Comparison of ENCODE assay signal across 17 cellular contexts in genomic region chr15:75669191-75669878, GRCh38. TPM values are rescaled to one million over a fixed set of nuclear protein-coding genes. Genes with fewer than 3 reads are reported as not detected.
A peak's percentile ranks its signal among the peaks of the same experiment; 100 is the strongest.
DNase-seq lines count a peak whose midpoint lies in the region; ATAC-seq and TF ChIP-seq lines count a peak whose summit lies in the region.
"Had no signal": no experiment of that assay in that cellular context is flagged by ENCODE, and none has a peak within 500 bp of the region (broad histone marks: within the 10 kb centered on the region; RNA-seq: fewer than 3 reads in every experiment).

No MANE protein-coding gene starts in this region.

- dilution Hi-C loops in mammary epithelial cell (cut with HindIII; ENCODE audit: low sequenced_read_pairs) = no loop called here

- TF ChIP-seq EP300 in Ishikawa (IDR thresholded peaks at IDR 0.05; ENCODE audit: borderline replicate concordance) = peak; percentile 28; the same call in 1 of the 2 replicates

- no peak for TF ChIP-seq CTCF in Calu3 (IDR thresholded peaks at IDR 0.05; ENCODE audit: unreplicated experiment)
- TF ChIP-seq CTCF in mammary epithelial cell (conservative IDR thresholded peaks at IDR 0.05 in 1 of 2, IDR thresholded peaks at IDR 0.05 in 1 of 2; ENCODE audit: extremely low read depth in 1 of 2, insufficient read depth in 1 of 2, low read depth in 1 of 2, low read length in 2 of 2) = no peak
- TF ChIP-seq CTCF in omental fat pad (IDR thresholded peaks at IDR 0.05) = no peak

- CTCF ChIA-PET in Calu3 (lab: Charles Lee) (interaction anchor here (0.6 to 1.1 kb wide), 2 partner anchors 31 to 182 kb away, joined by 4 to 5 read pairs; no protein-coding TSS in a partner anchor), mammary epithelial cell (lab: Charles Lee; ENCODE audit: low non-redundant PET) (interaction anchor here (1.0 kb wide), 1 partner anchor 12 kb away, joined by 3 read pairs; no protein-coding TSS in a partner anchor)

- no peaks in the 10 kb centered on the region for H3K36me3 ChIP-seq in mammary epithelial cell (ENCODE audit: insufficient read depth, low read length)
- H3K36me3 ChIP-seq in effector memory CD4-positive, alpha-beta T cell (ENCODE audit: control insufficient read depth, insufficient read depth, low read length) = no peaks in the 10 kb centered on the region

- H3K9ac ChIP-seq in mammary epithelial cell (ENCODE audit: insufficient read depth, low read length) = peak overlapping the region; percentile 86

- no peaks in the 10 kb centered on the region for H4K20me1 ChIP-seq in mammary epithelial cell (ENCODE audit: insufficient read depth, low read length)

- BruUV-seq in Calu3 (replicated peaks; lab: Mats Ljungman, UMichigan) (no TSS peak), mammary epithelial cell (replicated peaks; lab: Mats Ljungman, UMichigan) (TSS peak; percentile 12)

- H3K36me3 Mint-ChIP-seq in Calu3 (ENCODE audit: insufficient read depth, unreplicated experiment) = peaks cover 19% of the 10 kb centered on the region
- H3K36me3 Mint-ChIP-seq: CD4-positive, CD25-positive, alpha-beta regulatory T cell; stimulated activated memory B cell treated with anti-CD40 and anti-IgM and Interleukin-4, amounts not matched to agents 10 μg/mL and 1 μg/mL and 100 μg/mL, for 72 hours had no signal

- H3K27ac Mint-ChIP-seq in Calu3 (ENCODE audit: unreplicated experiment) = peak overlapping the region; percentile 84
- H3K27ac Mint-ChIP-seq: activated B cell treated with CpG ODN at 0.5 μM for 24 hours; activated T-helper 2 cell treated with anti-CD3 and anti-CD28 coated beads, Interferon-gamma antibody, Interleukin-2, Interleukin-4, amounts not matched to agents 10 μg/mL and 5 μg/mL and 100 μg/mL, durations not matched to agents 14 hours and 24 hours and 36 hours; CD4-positive, CD25-positive, alpha-beta regulatory T cell; stimulated activated memory B cell treated with anti-CD40 and anti-IgM and Interleukin-4, amounts not matched to agents 10 μg/mL and 1 μg/mL and 100 μg/mL, for 72 hours had no signal

- in situ Hi-C loops in mammary epithelial cell (cut with MboI; ENCODE audit: low sequenced_read_pairs in 2 of 2) = no loop called here

- DNase-seq in Calu3 = peak; percentile 68
- DNase-seq in mammary epithelial cell = peak; percentile 100
- no peak for DNase-seq in omental fat pad (ENCODE audit: low spot score)
- DNase-seq in effector memory CD4-positive, alpha-beta T cell = no peak
- DNase-seq in posterior vena cava (ENCODE audit: low spot score) = no peak
- DNase-seq in NCI-H1417 (lab: John Stamatoyannopoulos, UW) = no peak
- DNase-seq: activated B cell treated with CpG ODN at 0.5 μM for 24 hours; CD4-positive, CD25-positive, alpha-beta regulatory T cell; hypothalamus; NCI-H1105 treated with DMSO at 0.1 percent for 48 hours; NCI-H774; occipital lobe; stimulated activated CD4-positive, alpha-beta T cell treated with anti-CD3 and anti-CD28 coated beads, Interleukin-2, amount 100 ng/mL, for 24 hours had no signal

- peak overlapping the region; percentile 0 for H2AFZ ChIP-seq in mammary epithelial cell (ENCODE audit: low read depth, low read length)

- H3K4me3 ChIP-seq in mammary epithelial cell (replicated peaks in 1 of 3; ENCODE audit: insufficient read depth in 1 of 3, low read depth in 2 of 3, low read length in 3 of 3) = no peak overlapping the region
- H3K4me3 ChIP-seq in effector memory CD4-positive, alpha-beta T cell (ENCODE audit: insufficient read depth, low read depth, low read length, poor library complexity, severe bottlenecking) = no peak overlapping the region

- peaks cover 61% of the 10 kb centered on the region for H3K4me1 ChIP-seq in mammary epithelial cell (ENCODE audit: insufficient read depth, low read length)
- H3K4me1 ChIP-seq in effector memory CD4-positive, alpha-beta T cell (ENCODE audit: control insufficient read depth, insufficient read depth, low read length, poor library complexity, severe bottlenecking) = no peaks in the 10 kb centered on the region

- no peaks in the 10 kb centered on the region for H3K9me3 ChIP-seq in mammary epithelial cell (replicated peaks; ENCODE audit: insufficient read depth, low read length)
- H3K9me3 ChIP-seq in effector memory CD4-positive, alpha-beta T cell (ENCODE audit: control insufficient read depth, low read length) = no peaks in the 10 kb centered on the region

- H3K4me1 Mint-ChIP-seq in Calu3 (ENCODE audit: low read depth, unreplicated experiment) = peaks cover 76% of the 10 kb centered on the region
- H3K4me1 Mint-ChIP-seq: CD4-positive, CD25-positive, alpha-beta regulatory T cell; stimulated activated memory B cell treated with anti-CD40 and anti-IgM and Interleukin-4, amounts not matched to agents 10 μg/mL and 1 μg/mL and 100 μg/mL, for 72 hours had no signal

- 10% methylated on average over 12 of the region's 14 CpGs for WGBS in mammary epithelial cell (ENCODE audit: low coverage, missing lambda C conversion rate)

- peaks cover 11% of the 10 kb centered on the region for H3K79me2 ChIP-seq in mammary epithelial cell (ENCODE audit: insufficient read depth, low read length)

- H3K27me3 ChIP-seq in mammary epithelial cell (ENCODE audit: insufficient read depth, low read length) = no peaks in the 10 kb centered on the region
- no peaks in the 10 kb centered on the region for H3K27me3 ChIP-seq in effector memory CD4-positive, alpha-beta T cell (replicated peaks; ENCODE audit: control insufficient read depth, insufficient read depth, low read length, poor library complexity, severe bottlenecking)

- intact Hi-C loops in Calu3 (cut with micrococcal nuclease; ENCODE audit: unreplicated experiment) = no loop called here
- intact Hi-C loops in mammary epithelial cell (cut with micrococcal nuclease) = loop anchor here (1.0 to 10.0 kb wide), 3 partner anchors 22 to 465 kb away; partner anchors contain the start of genes C15orf39, MAN2C1 and SNX33
- intact Hi-C loops in posterior vena cava (cut with DNase I) = no loop called here

- H3K4me2 ChIP-seq in mammary epithelial cell (ENCODE audit: insufficient read depth, low read depth, low read length) = peak overlapping the region; percentile 46

- no peak; the same call in 1 of the 2 replicates for TF ChIP-seq RAD21 in Ishikawa (IDR thresholded peaks at IDR 0.05; ENCODE audit: low read depth)

- ATAC-seq in omental fat pad (ENCODE audit: low FRiP score) (peak; percentile 17), GM18867 (IDR thresholded peaks at IDR 0.05; ENCODE audit: unreplicated experiment) (no peak)
- ATAC-seq: stimulated activated memory B cell treated with anti-CD40 and anti-IgM and Interleukin-4, amounts not matched to agents 10 μg/mL and 1 μg/mL and 100 μg/mL, for 72 hours had no signal

- no peaks in the 10 kb centered on the region for H3K27me3 Mint-ChIP-seq in Calu3 (ENCODE audit: unreplicated experiment)
- H3K27me3 Mint-ChIP-seq: CD4-positive, CD25-positive, alpha-beta regulatory T cell had no signal

- H3K4me3 Mint-ChIP-seq in Calu3 (ENCODE audit: low read depth, unreplicated experiment) = peak overlapping the region; percentile 11
- H3K4me3 Mint-ChIP-seq: activated B cell treated with CpG ODN at 0.5 μM for 24 hours; CD4-positive, CD25-positive, alpha-beta regulatory T cell; stimulated activated memory B cell treated with anti-CD40 and anti-IgM and Interleukin-4, amounts not matched to agents 10 μg/mL and 1 μg/mL and 100 μg/mL, for 72 hours had no signal

- peak overlapping the region; percentile 100 for H3K27ac ChIP-seq in mammary epithelial cell (ENCODE audit: insufficient read depth, low read depth, low read length)
- no peak overlapping the region for H3K27ac ChIP-seq in effector memory CD4-positive, alpha-beta T cell (ENCODE audit: insufficient read depth, low read length, poor library complexity, severe bottlenecking)

- H3K9me3 Mint-ChIP-seq in Calu3 (ENCODE audit: low read depth, unreplicated experiment) = no peaks in the 10 kb centered on the region
- H3K9me3 Mint-ChIP-seq: activated B cell treated with CpG ODN at 0.5 μM for 24 hours; activated T-helper 2 cell treated with anti-CD3 and anti-CD28 coated beads, Interferon-gamma antibody, Interleukin-2, Interleukin-4, amounts not matched to agents 10 μg/mL and 5 μg/mL and 100 μg/mL, durations not matched to agents 14 hours and 24 hours and 36 hours; CD4-positive, CD25-positive, alpha-beta regulatory T cell; stimulated activated memory B cell treated with anti-CD40 and anti-IgM and Interleukin-4, amounts not matched to agents 10 μg/mL and 1 μg/mL and 100 μg/mL, for 72 hours had no signal

TF ChIP-seq in Ishikawa, 13 proteins besides CTCF, POLR2A, EP300 and RAD21:
- TF ChIP-seq EGR1 (IDR thresholded peaks at IDR 0.05) (no peak), TAF1 (IDR thresholded peaks at IDR 0.05; ENCODE audit: low read depth) (no peak), FOXM1 (IDR thresholded peaks at IDR 0.05; ENCODE audit: borderline replicate concordance, low read depth) (no peak), TCF12 (IDR thresholded peaks at IDR 0.05; ENCODE audit: low read depth) (peak; percentile 70), TEAD4 (IDR thresholded peaks at IDR 0.05) (no peak)
- TF ChIP-seq, protein P1, sequence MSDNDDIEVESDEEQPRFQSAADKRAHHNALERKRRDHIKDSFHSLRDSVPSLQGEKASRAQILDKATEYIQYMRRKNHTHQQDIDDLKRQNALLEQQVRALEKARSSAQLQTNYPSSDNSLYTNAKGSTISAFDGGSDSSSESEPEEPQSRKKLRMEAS (IDR thresholded peaks at IDR 0.05) = peak; percentile 28; the same call in 1 of the 2 replicates

RNA-seq across cellular contexts. Expression of gene SNX33, which starts 21.6 kb away (rescaled TPM):
- 23.2 and 24.1 TPM in 2 replicates for total RNA-seq in Calu3 (2022)
- total RNA-seq in mammary epithelial cell = 10 to 100 TPM; 28.2 to 41.4 TPM
- 24.0 TPM for polyA plus RNA-seq in mammary epithelial cell
- 50.4 TPM for polyA minus RNA-seq in mammary epithelial cell
- total RNA-seq in omental fat pad = 10 to 100 TPM; 19.9 to 43.8 (median 32.5) TPM
- 10 to 100 TPM; 23.8 to 30.9 TPM for total RNA-seq in posterior vena cava

RNA-seq across cellular contexts. Expression of gene IMP3, which starts 29.3 kb away (rescaled TPM):
- total RNA-seq in Calu3 (2022) (77.8 and 91.5 TPM in 2 replicates), mammary epithelial cell (10 to 100 TPM; 46.5 to 62.8 TPM), omental fat pad (100 to 1,000 TPM; 162 to 194 (median 170) TPM), posterior vena cava (10 to 100 TPM; 29.0 to 34.1 TPM)
- polyA plus RNA-seq in mammary epithelial cell = 113 TPM
- polyA minus RNA-seq in mammary epithelial cell = 22.7 TPM

RNA-seq across cellular contexts. Expression of gene CSPG4, which starts 43.3 kb away (rescaled TPM):
- total RNA-seq in Calu3 (2022) = 0.05 TPM in 1 of 2 replicates, not detected in the other
- total RNA-seq in mammary epithelial cell = 10 to 100 TPM in 1 of 2 donors, 1 to 10 TPM in 1; 3.6 to 28.5 TPM
- 5.9 TPM for polyA plus RNA-seq in mammary epithelial cell
- 15.3 TPM for polyA minus RNA-seq in mammary epithelial cell
- 100 to 1,000 TPM in 1 of 4 donors, 10 to 100 TPM in 3; 29.9 to 144 (median 49.7) TPM for total RNA-seq in omental fat pad
- 100 to 1,000 TPM in 1 of 2 donors, 10 to 100 TPM in 1; 90.4 to 134 TPM for total RNA-seq in posterior vena cava
- total RNA-seq: activated B cell treated with CpG ODN at 0.5 μM for 24 hours; CD4-positive, CD25-positive, alpha-beta regulatory T cell had no signal
- polyA plus RNA-seq: CD4-positive, CD25-positive, alpha-beta regulatory T cell had no signal

RNA-seq across cellular contexts. Expression of gene SNUPN, which starts 43.8 kb away (rescaled TPM):
- total RNA-seq in Calu3 (2022) (24.5 and 28.0 TPM in 2 replicates), mammary epithelial cell (10 to 100 TPM; 16.5 to 21.5 TPM), omental fat pad (10 to 100 TPM; 17.6 to 23.2 (median 18.7) TPM), posterior vena cava (10 to 100 TPM; 17.2 to 22.5 TPM)
- polyA plus RNA-seq in mammary epithelial cell = 20.3 TPM
- 19.6 TPM for polyA minus RNA-seq in mammary epithelial cell

Comparison
In these comparisons a context has a peak if more than half of its experiments do, and no peak if none do; other contexts are left out.
1. DNase-seq: peak in Calu3 (single experiment) and mammary epithelial cell (single experiment); none in omental fat pad (single experiment), effector memory CD4-positive, alpha-beta T cell (0 of 3), posterior vena cava (single experiment) and NCI-H1417 (0 of 3).